ENCODE assay signal across 1 cellular context in the genomic region with DNA sequence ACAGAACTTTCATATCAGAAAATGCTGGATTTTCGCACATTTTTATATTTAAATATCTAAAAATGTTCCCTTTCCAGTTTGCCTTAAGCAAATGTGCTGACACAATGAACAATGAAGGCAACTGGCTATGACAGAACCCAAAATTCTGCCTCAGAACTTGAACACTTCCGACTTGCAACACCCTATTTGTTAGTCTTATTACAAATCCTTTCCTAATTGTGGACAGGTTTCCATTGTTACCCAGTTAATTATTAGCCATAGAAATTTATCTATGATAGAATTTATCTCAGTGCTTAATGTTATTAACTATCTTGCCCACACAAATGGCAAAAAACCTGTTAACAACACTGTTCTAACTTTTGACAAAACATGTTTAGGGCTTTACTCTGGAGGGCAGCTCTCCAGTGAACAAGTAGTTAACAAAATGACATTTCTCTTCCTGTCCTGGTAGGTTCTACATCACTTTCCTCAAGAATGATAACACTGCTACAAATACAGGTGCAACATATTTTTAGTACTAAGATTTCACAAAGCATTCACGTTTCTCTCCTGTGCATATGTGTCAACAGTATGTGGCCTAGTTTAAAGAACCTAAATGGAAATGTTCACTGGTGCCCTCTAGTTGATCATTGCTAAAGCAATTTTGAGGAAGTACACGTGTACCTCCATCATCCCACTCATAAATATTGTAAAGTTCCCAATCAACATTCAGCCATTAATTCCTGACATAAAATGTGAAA.
TF ChIP-seq lines count a peak whose summit lies in the region.

No MANE protein-coding gene starts in this region.

TF ChIP-seq in GM12878, 131 proteins besides CTCF, POLR2A, EP300 and RAD21 (continued from another document):
- TF ChIP-seq, protein P1, sequence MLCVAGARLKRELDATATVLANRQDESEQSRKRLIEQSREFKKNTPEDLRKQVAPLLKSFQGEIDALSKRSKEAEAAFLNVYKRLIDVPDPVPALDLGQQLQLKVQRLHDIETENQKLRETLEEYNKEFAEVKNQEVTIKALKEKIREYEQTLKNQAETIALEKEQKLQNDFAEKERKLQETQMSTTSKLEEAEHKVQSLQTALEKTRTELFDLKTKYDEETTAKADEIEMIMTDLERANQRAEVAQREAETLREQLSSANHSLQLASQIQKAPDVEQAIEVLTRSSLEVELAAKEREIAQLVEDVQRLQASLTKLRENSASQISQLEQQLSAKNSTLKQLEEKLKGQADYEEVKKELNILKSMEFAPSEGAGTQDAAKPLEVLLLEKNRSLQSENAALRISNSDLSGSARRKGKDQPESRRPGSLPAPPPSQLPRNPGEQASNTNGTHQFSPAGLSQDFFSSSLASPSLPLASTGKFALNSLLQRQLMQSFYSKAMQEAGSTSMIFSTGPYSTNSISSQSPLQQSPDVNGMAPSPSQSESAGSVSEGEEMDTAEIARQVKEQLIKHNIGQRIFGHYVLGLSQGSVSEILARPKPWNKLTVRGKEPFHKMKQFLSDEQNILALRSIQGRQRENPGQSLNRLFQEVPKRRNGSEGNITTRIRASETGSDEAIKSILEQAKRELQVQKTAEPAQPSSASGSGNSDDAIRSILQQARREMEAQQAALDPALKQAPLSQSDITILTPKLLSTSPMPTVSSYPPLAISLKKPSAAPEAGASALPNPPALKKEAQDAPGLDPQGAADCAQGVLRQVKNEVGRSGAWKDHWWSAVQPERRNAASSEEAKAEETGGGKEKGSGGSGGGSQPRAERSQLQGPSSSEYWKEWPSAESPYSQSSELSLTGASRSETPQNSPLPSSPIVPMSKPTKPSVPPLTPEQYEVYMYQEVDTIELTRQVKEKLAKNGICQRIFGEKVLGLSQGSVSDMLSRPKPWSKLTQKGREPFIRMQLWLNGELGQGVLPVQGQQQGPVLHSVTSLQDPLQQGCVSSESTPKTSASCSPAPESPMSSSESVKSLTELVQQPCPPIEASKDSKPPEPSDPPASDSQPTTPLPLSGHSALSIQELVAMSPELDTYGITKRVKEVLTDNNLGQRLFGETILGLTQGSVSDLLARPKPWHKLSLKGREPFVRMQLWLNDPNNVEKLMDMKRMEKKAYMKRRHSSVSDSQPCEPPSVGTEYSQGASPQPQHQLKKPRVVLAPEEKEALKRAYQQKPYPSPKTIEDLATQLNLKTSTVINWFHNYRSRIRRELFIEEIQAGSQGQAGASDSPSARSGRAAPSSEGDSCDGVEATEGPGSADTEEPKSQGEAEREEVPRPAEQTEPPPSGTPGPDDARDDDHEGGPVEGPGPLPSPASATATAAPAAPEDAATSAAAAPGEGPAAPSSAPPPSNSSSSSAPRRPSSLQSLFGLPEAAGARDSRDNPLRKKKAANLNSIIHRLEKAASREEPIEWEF (IDR thresholded peaks at IDR 0.05; ENCODE audit: insufficient replicate concordance, low read depth, low read length), result peak; percentile 51
- TF ChIP-seq MTA2 (IDR thresholded peaks at IDR 0.05; ENCODE audit: low read depth) (peak; percentile 62; the same call in 1 of the 2 replicates), CHD2 (IDR thresholded peaks at IDR 0.05; ENCODE audit: borderline replicate concordance, low read depth, low read length) (peak; percentile 60), JUNB (IDR thresholded peaks at IDR 0.05) (peak; percentile 14; the same call in 1 of the 2 replicates), FOXM1 (IDR thresholded peaks at IDR 0.05; ENCODE audit: low read depth, low read length) (0 out of 2 replicates have a peak, but pooled peaks have one; percentile 43), EGR1 (IDR thresholded peaks at IDR 0.05; ENCODE audit: borderline replicate concordance in 1 of 2, low read depth in 2 of 2, low read length in 2 of 2) (no peak), DPF2 (IDR thresholded peaks at IDR 0.05) (peak; percentile 41; the same call in 1 of the 2 replicates), TCF3 (IDR thresholded peaks at IDR 0.05; ENCODE audit: borderline replicate concordance, insufficient read depth, low read depth, low read length) (0 out of 2 replicates have a peak, but pooled peaks have one; percentile 34), MEF2B (IDR thresholded peaks at IDR 0.05; ENCODE audit: partially characterized antibody, poor library complexity, severe bottlenecking) (peak; percentile 81)
- TF ChIP-seq, protein P2, sequence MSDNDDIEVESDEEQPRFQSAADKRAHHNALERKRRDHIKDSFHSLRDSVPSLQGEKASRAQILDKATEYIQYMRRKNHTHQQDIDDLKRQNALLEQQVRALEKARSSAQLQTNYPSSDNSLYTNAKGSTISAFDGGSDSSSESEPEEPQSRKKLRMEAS (IDR thresholded peaks at IDR 0.05; ENCODE audit: low read depth, low read length), result peak; percentile 55; the same call in 1 of the 2 replicates
